ENCODE assay signal across 16 cellular contexts in genomic region chr7:140841316-140841715, GRCh38.
"Had no signal": no experiment of that assay in that cellular context is flagged by ENCODE, and none has a peak within 500 bp of the region (broad histone marks: within the 10 kb centered on the region; RNA-seq: fewer than 3 reads in every experiment).

No MANE protein-coding gene starts in this region.

- DNase-seq: activated B cell treated with CpG ODN at 0.5 μM for 24 hours; activated CD4-positive, alpha-beta T cell treated with anti-CD3 and anti-CD28 coated beads for 48 hours; activated CD8-positive, alpha-beta memory T cell treated with anti-CD3 and anti-CD28 coated beads, Interleukin-2, amount 50 U/mL, for 48 hours; activated naive CD4-positive, alpha-beta T cell; activated naive CD8-positive, alpha-beta T cell treated with anti-CD3 and anti-CD28 coated beads, Interleukin-2, amount 10 ng/mL, durations not matched to agents 7 days and 5 days; aorta; foreskin keratinocyte; left ventricle myocardium inferior; occipital lobe; stimulated activated CD4-positive, alpha-beta T cell treated with anti-CD3 and anti-CD28 coated beads, Interleukin-15, amount 100 ng/mL, for 24 hours; stimulated activated CD4-positive, alpha-beta T cell treated with anti-CD3 and anti-CD28 coated beads, Interleukin-4, amount 100 ng/mL, for 1 hour; stimulated activated naive B cell treated with anti-CD40 and anti-IgM and Interleukin-4, amounts not matched to agents 10 μg/mL and 1 μg/mL and 100 μg/mL, for 72 hours; tibial artery had no signal

- ATAC-seq: foreskin keratinocyte; stimulated activated naive B cell treated with anti-CD40 and anti-IgM and Interleukin-4, amounts not matched to agents 10 μg/mL and 1 μg/mL and 100 μg/mL, for 72 hours had no signal

- H3K27ac Mint-ChIP-seq: activated B cell treated with CpG ODN at 0.5 μM for 24 hours; activated naive CD8-positive, alpha-beta T cell treated with anti-CD3 and anti-CD28 coated beads, Interleukin-2, amount 10 ng/mL, durations not matched to agents 7 days and 5 days; memory B cell; nephron; progenitor cell of endocrine pancreas; stimulated activated naive B cell treated with anti-CD40 and anti-IgM and Interleukin-4, amounts not matched to agents 10 μg/mL and 1 μg/mL and 100 μg/mL, for 72 hours had no signal

- H3K27me3 Mint-ChIP-seq: activated B cell treated with CpG ODN at 0.5 μM for 24 hours; activated naive CD8-positive, alpha-beta T cell treated with anti-CD3 and anti-CD28 coated beads, Interleukin-2, amount 10 ng/mL, durations not matched to agents 7 days and 5 days; memory B cell; progenitor cell of endocrine pancreas; stimulated activated naive B cell treated with anti-CD40 and anti-IgM and Interleukin-4, amounts not matched to agents 10 μg/mL and 1 μg/mL and 100 μg/mL, for 72 hours had no signal

- H3K4me3 Mint-ChIP-seq: activated B cell treated with CpG ODN at 0.5 μM for 24 hours; activated naive CD8-positive, alpha-beta T cell treated with anti-CD3 and anti-CD28 coated beads, Interleukin-2, amount 10 ng/mL, durations not matched to agents 7 days and 5 days; memory B cell; nephron; stimulated activated naive B cell treated with anti-CD40 and anti-IgM and Interleukin-4, amounts not matched to agents 10 μg/mL and 1 μg/mL and 100 μg/mL, for 72 hours had no signal

- H3K4me1 Mint-ChIP-seq: activated B cell treated with CpG ODN at 0.5 μM for 24 hours, memory B cell had no signal

- H3K9me3 Mint-ChIP-seq: activated B cell treated with CpG ODN at 0.5 μM for 24 hours, nephron had no signal
